In the genomic region with DNA sequence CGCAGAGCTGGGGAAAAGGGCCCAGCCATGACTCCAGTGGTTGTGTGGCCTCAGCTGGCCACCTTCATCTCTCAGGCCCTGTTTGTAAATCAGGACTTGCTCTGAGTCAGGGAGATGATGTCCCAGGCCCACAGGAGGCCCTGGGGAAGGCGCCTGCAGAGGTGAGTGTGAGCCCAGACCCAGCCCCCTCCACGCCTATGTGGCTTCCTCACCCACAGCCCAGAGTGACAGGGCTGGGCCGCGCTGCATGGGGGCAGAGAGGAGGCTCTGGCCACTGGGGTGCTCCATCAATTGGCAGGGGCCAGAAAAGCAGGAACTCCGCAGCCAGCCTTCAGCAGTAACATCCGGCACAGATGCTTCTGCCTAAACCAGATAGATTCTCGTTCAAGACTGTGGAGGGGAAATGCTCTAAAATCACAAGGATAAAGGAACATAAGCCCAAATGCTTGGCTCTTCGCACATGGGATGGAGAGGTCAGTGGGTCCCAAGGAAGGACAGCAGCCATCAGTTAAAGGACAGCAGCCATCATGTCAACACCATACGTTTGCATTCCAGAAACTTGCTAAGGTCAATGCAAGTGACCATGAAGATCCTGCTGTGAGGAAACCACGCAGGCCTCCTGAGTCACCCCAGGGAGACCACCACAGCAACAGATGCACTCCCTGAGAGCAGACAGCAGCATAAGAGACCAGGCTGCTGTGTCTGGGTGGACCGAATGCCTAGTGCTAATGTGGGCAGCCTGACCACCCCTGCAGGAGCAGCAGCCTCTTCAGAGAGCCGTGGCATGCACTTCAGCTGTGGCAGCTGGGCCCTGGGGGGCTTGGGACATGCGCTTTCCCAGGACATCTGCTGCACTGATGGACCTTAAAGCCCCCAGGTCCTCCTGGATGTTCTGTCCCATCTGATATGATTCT, we compare ENCODE assay signal across 17 cellular contexts. TPM values are rescaled to one million over a fixed set of nuclear protein-coding genes. Genes with fewer than 3 reads are reported as not detected.
DNase-seq lines count a peak whose midpoint lies in the region; ATAC-seq, FAIRE-seq and TF ChIP-seq lines count a peak whose summit lies in the region.
"Had no signal": no experiment of that assay in that cellular context is flagged by ENCODE, and none has a peak within 500 bp of the region (broad histone marks: within the 10 kb centered on the region; RNA-seq: fewer than 3 reads in every experiment).

No MANE protein-coding gene starts in this region.

- H4K20me1 ChIP-seq in Loucy (ENCODE audit: insufficient read depth, low read length, poor library complexity, severe bottlenecking), result no peaks in the 10 kb centered on the region
- H4K20me1 ChIP-seq in H1 (replicated peaks in 1 of 2; ENCODE audit: control insufficient read depth in 1 of 2, insufficient read depth in 2 of 2, low read length in 2 of 2), result peaks cover 0 to 8% of the 10 kb centered on the region in 2 experiments

- H3K9me3 ChIP-seq in Loucy (ENCODE audit: insufficient read depth, low read depth, low read length) (no peaks in the 10 kb centered on the region), H1 (ENCODE audit: insufficient read depth in 2 of 2, low read depth in 1 of 2, low read length in 1 of 2) (no peaks in the 10 kb centered on the region), esophagus muscularis mucosa (no peaks in the 10 kb centered on the region)
- H3K9me3 ChIP-seq: heart left ventricle, vagina had no signal

- TF ChIP-seq EP300 in H1 (IDR thresholded peaks at IDR 0.05; ENCODE audit: borderline replicate concordance in 1 of 2, low read depth in 2 of 2, low read length in 2 of 2) (no peak), esophagus muscularis mucosa (IDR thresholded peaks at IDR 0.05) (no peak)

- peak; percentile 88 to 91 for ATAC-seq in natural killer cell treated with Interleukin-12 subunit alpha and Interleukin-12 subunit beta and Interleukin-15 and Interleukin-18, amount 100 ng/mL, for 72 hours
- no peak for ATAC-seq in HG03442 (IDR thresholded peaks at IDR 0.05; ENCODE audit: unreplicated experiment)
- ATAC-seq: left lobe of liver had no signal

- H4K91ac ChIP-seq in H1 (replicated peaks; ENCODE audit: insufficient read length, low read length), result no peak overlapping the region

- no peaks in the 10 kb centered on the region for H3K27me3 ChIP-seq in Loucy (ENCODE audit: insufficient read depth, low read length, poor library complexity, severe bottlenecking)
- H3K27me3 ChIP-seq in H1 (replicated peaks in 1 of 4; ENCODE audit: control insufficient read depth in 3 of 4, extremely low read depth in 1 of 4, insufficient read depth in 3 of 4, low read length in 3 of 4), result no peaks in the 10 kb centered on the region
- no peaks in the 10 kb centered on the region for H3K27me3 ChIP-seq in esophagus muscularis mucosa
- H3K27me3 ChIP-seq: cardiac muscle cell, heart left ventricle, vagina had no signal

- TF ChIP-seq POLR2A in H1 (IDR thresholded peaks at IDR 0.05; ENCODE audit: control extremely low read depth in 1 of 2, low read depth in 2 of 2, low read length in 2 of 2) (no peak), esophagus muscularis mucosa (IDR thresholded peaks at IDR 0.05; ENCODE audit: low read depth) (no peak)

- no peak overlapping the region for H3K18ac ChIP-seq in H1 (ENCODE audit: extremely low read depth, low read length)

- H3K79me2 ChIP-seq in Loucy (ENCODE audit: insufficient read depth, low read length), result peaks cover 69% of the 10 kb centered on the region
- no peaks in the 10 kb centered on the region for H3K79me2 ChIP-seq in H1 (ENCODE audit: control insufficient read depth in 1 of 2, insufficient read depth in 2 of 2, low read length in 2 of 2)

- FAIRE-seq in H1 (lab: Jason Lieb, UNC), result no peak
- FAIRE-seq: H54 had no signal

- TF ChIP-seq CTCF in CD14-positive monocyte (IDR thresholded peaks at IDR 0.05), result no peak
- no peak for TF ChIP-seq CTCF in Loucy (conservative IDR thresholded peaks at IDR 0.05; ENCODE audit: low read length)
- TF ChIP-seq CTCF in H1 (IDR thresholded peaks at IDR 0.05; ENCODE audit: control extremely low read depth in 1 of 3, insufficient read depth in 1 of 3, low read depth in 1 of 3, low read length in 3 of 3), result no peak
- TF ChIP-seq CTCF in MCF 10A (IDR thresholded peaks at IDR 0.05; ENCODE audit: unreplicated experiment), result no peak
- TF ChIP-seq CTCF in esophagus muscularis mucosa (IDR thresholded peaks at IDR 0.05), result no peak

- POLR2A ChIA-PET in H1 (lab: Charles Lee; ENCODE audit: partially characterized antibody), result interaction anchor here (0.8 to 1.1 kb wide), 2 partner anchors 9 to 80 kb away, joined by 4 read pairs; no protein-coding TSS in a partner anchor
- POLR2A ChIA-PET in MCF 10A (lab: Yijun Ruan, JAX), result no interaction called here

- H3K9ac ChIP-seq in Loucy (ENCODE audit: low read depth, low read length, poor library complexity, severe bottlenecking) (peak overlapping the region; percentile 71), H1 (replicated peaks in 1 of 4; ENCODE audit: extremely low read depth in 1 of 4, low read depth in 3 of 4, low read length in 3 of 4) (no peak overlapping the region)

- H2AK5ac ChIP-seq in H1 (ENCODE audit: low read depth, low read length), result peak overlapping the region; percentile 66; the same call in 1 of the 2 replicates

- no peak overlapping the region for H3K14ac ChIP-seq in H1 (ENCODE audit: insufficient read length)

- H3K36me3 Mint-ChIP-seq in CD14-positive monocyte (peaks cover 3 to 23% of the 10 kb centered on the region in 2 donors), MCF 10A (ENCODE audit: insufficient read depth, unreplicated experiment) (peaks cover 16% of the 10 kb centered on the region)
- H3K36me3 Mint-ChIP-seq in natural killer cell treated with Interleukin-12 subunit alpha and Interleukin-12 subunit beta and Interleukin-15 and Interleukin-18, amount 100 ng/mL, for 72 hours, result no peaks in the 10 kb centered on the region

- no peaks in the 10 kb centered on the region for H3K79me1 ChIP-seq in H1 (ENCODE audit: low read depth, low read length)

- no peak for TF ChIP-seq RAD21 in H1 (IDR thresholded peaks at IDR 0.05 in 1 of 2, conservative IDR thresholded peaks at IDR 0.05 in 1 of 2; ENCODE audit: low read depth in 2 of 2, low read length in 2 of 2)

- H3K4me2 ChIP-seq in Loucy (ENCODE audit: low read depth, low read length, poor library complexity, severe bottlenecking), result peak overlapping the region; percentile 80
- H3K4me2 ChIP-seq in H1 (ENCODE audit: insufficient read depth in 1 of 2, low read depth in 2 of 2, low read length in 2 of 2), result no peak overlapping the region
- H3K4me2 ChIP-seq: PC-9 had no signal

- H3K9me2 ChIP-seq in Loucy (replicated peaks; ENCODE audit: low read depth, low read length), result no peaks in the 10 kb centered on the region

- H2BK20ac ChIP-seq in H1 (ENCODE audit: low read length), result no peak overlapping the region

- no peaks in the 10 kb centered on the region; the same call in 1 of the 2 replicates for H3K23me2 ChIP-seq in H1 (ENCODE audit: low read depth, low read length)

- peak overlapping the region in 4 of 7 donors; percentile 26 to 47 (median 37) for H3K27ac Mint-ChIP-seq in CD14-positive monocyte
- H3K27ac Mint-ChIP-seq in natural killer cell treated with Interleukin-12 subunit alpha and Interleukin-12 subunit beta and Interleukin-15 and Interleukin-18, amount 100 ng/mL, for 72 hours, result peak overlapping the region; percentile 54 to 70
- H3K27ac Mint-ChIP-seq in MCF 10A (ENCODE audit: low read depth, unreplicated experiment), result no peak overlapping the region

- DNase-seq in CD14-positive monocyte (ENCODE audit: low spot score) (peak; percentile 52), H1 (ENCODE audit: low read depth in 1 of 2, low spot score in 2 of 2) (no peak), MCF 10A (ENCODE audit: unreplicated experiment) (no peak), esophagus muscularis mucosa (ENCODE audit: extremely low spot score) (no peak)
- peak; percentile 81 for DNase-seq in natural killer cell treated with Interleukin-12 subunit alpha and Interleukin-12 subunit beta and Interleukin-15 and Interleukin-18, amount 100 ng/mL, for 72 hours (ENCODE audit: low spot score)
- DNase-seq in stimulated activated CD4-positive, alpha-beta T cell treated with anti-CD3 and anti-CD28 coated beads, Interleukin-4, amount 100 ng/mL, for 4 hours, result no peak
- DNase-seq: EL, nucleus accumbens, PC-9 had no signal

- H3K4me3 Mint-ChIP-seq in CD14-positive monocyte (no peak overlapping the region), MCF 10A (ENCODE audit: unreplicated experiment) (no peak overlapping the region)
- H3K4me3 Mint-ChIP-seq in natural killer cell treated with Interleukin-12 subunit alpha and Interleukin-12 subunit beta and Interleukin-15 and Interleukin-18, amount 100 ng/mL, for 72 hours, result peak overlapping the region; percentile 73

- no peak overlapping the region for H2BK5ac ChIP-seq in H1 (ENCODE audit: low read depth, low read length)

- intact Hi-C loops in CD14-positive monocyte (cut with micrococcal nuclease), result no loop called here
- intact Hi-C loops in MCF 10A (cut with micrococcal nuclease), result no loop called here
- intact Hi-C loops in esophagus muscularis mucosa (cut with DNase I), result no loop called here

- CTCF ChIA-PET in H1 (lab: Charles Lee; ENCODE audit: partially characterized antibody) (interaction anchor here (0.7 to 3.7 kb wide), 21 partner anchors 9 to 87 kb away, joined by 3 to 36 read pairs (median 6); a partner anchor contains a TSS), MCF 10A (lab: Yijun Ruan, JAX) (interaction anchor here (0.6 kb wide), 1 partner anchor 81 kb away, joined by 3 read pairs; no protein-coding TSS in a partner anchor)

- H4K8ac ChIP-seq in H1 (ENCODE audit: extremely low read depth, insufficient read depth, low read length), result no peak overlapping the region; the same call in 1 of the 2 replicates

- H3K27ac ChIP-seq in H1 (ENCODE audit: low read depth, low read length) (no peak overlapping the region), esophagus muscularis mucosa (replicated peaks in 1 of 4) (peak overlapping the region in 1 of 4 donors; percentile 42)
- H3K27ac ChIP-seq: cardiac muscle cell, epithelial cell of prostate, PC-9, vagina had no signal

- no peaks in the 10 kb centered on the region; the same call in 1 of the 2 replicates for H3F3A ChIP-seq in Loucy (ENCODE audit: low read depth)

- H3K56ac ChIP-seq in H1 (replicated peaks; ENCODE audit: insufficient read length, low read depth, low read length), result no peak overlapping the region

- BruUV-seq in MCF 10A (replicated peaks; lab: Mats Ljungman, UMichigan), result no TSS peak

- H4K5ac ChIP-seq in H1 (ENCODE audit: insufficient read length, low read depth, low read length), result no peak overlapping the region

- H3K36me3 ChIP-seq in Loucy (ENCODE audit: insufficient read depth, low read length) (no peaks in the 10 kb centered on the region; the same call in 1 of the 2 replicates), H1 (ENCODE audit: control insufficient read depth in 2 of 4, insufficient read depth in 4 of 4, low read length in 3 of 4) (no peaks in the 10 kb centered on the region), esophagus muscularis mucosa (no peaks in the 10 kb centered on the region)
- H3K36me3 ChIP-seq: cardiac muscle cell, heart left ventricle, vagina had no signal

- no peak overlapping the region for H2AFZ ChIP-seq in Loucy (ENCODE audit: low read length)
- H2AFZ ChIP-seq in H1 (ENCODE audit: low read length), result no peak overlapping the region
- H2AFZ ChIP-seq: PC-9 had no signal

- no peak overlapping the region for H2BK12ac ChIP-seq in H1 (ENCODE audit: low read depth, low read length)

- no peak overlapping the region for H2BK15ac ChIP-seq in H1 (ENCODE audit: low read length)

- H3K27me3 Mint-ChIP-seq in CD14-positive monocyte (ENCODE audit: low read depth in 3 of 3) (peaks cover 0 to 3% (median 2%) of the 10 kb centered on the region in 3 donors), MCF 10A (ENCODE audit: insufficient read depth, unreplicated experiment) (no peaks in the 10 kb centered on the region)
- no peaks in the 10 kb centered on the region for H3K27me3 Mint-ChIP-seq in natural killer cell treated with Interleukin-12 subunit alpha and Interleukin-12 subunit beta and Interleukin-15 and Interleukin-18, amount 100 ng/mL, for 72 hours

- H3K4me3 ChIP-seq in Loucy (ENCODE audit: low read length, poor library complexity, severe bottlenecking) (peak overlapping the region; percentile 60), H1 (ENCODE audit: extremely low read depth in 1 of 4, insufficient read depth in 2 of 4, low read depth in 3 of 4, low read length in 4 of 4) (no peak overlapping the region), esophagus muscularis mucosa (no peak overlapping the region)
- H3K4me3 ChIP-seq: cardiac muscle cell, heart left ventricle, PC-9, vagina had no signal

- H2BK120ac ChIP-seq in H1 (replicated peaks; ENCODE audit: low read depth, low read length), result no peak overlapping the region

- peaks cover 0 to 2% (median 0%) of the 10 kb centered on the region in 7 donors for H3K9me3 Mint-ChIP-seq in CD14-positive monocyte
- H3K9me3 Mint-ChIP-seq in natural killer cell treated with Interleukin-12 subunit alpha and Interleukin-12 subunit beta and Interleukin-15 and Interleukin-18, amount 100 ng/mL, for 72 hours, result no peaks in the 10 kb centered on the region
- H3K9me3 Mint-ChIP-seq in MCF 10A (ENCODE audit: unreplicated experiment), result peaks cover 5% of the 10 kb centered on the region

- H3K4ac ChIP-seq in H1 (replicated peaks; ENCODE audit: insufficient read length, low read depth, low read length), result no peak overlapping the region

- H3K4me1 ChIP-seq in Loucy (ENCODE audit: insufficient read depth, low read length, poor library complexity, severe bottlenecking), result peaks cover 68% of the 10 kb centered on the region
- peaks cover 0 to 9% (median 5%) of the 10 kb centered on the region in 4 experiments; a peak in 4 of 7 replicates for H3K4me1 ChIP-seq in H1 (replicated peaks in 1 of 4; ENCODE audit: control insufficient read depth in 3 of 4, insufficient read depth in 4 of 4, low read length in 3 of 4)
- peaks cover 31 to 73% (median 66%) of the 10 kb centered on the region in 4 donors for H3K4me1 ChIP-seq in esophagus muscularis mucosa

- H3K4me1 Mint-ChIP-seq in CD14-positive monocyte (peaks cover 53% of the 10 kb centered on the region), MCF 10A (ENCODE audit: insufficient read depth, unreplicated experiment) (no peaks in the 10 kb centered on the region)
- peaks cover 43 to 52% of the 10 kb centered on the region in 2 donors for H3K4me1 Mint-ChIP-seq in natural killer cell treated with Interleukin-12 subunit alpha and Interleukin-12 subunit beta and Interleukin-15 and Interleukin-18, amount 100 ng/mL, for 72 hours (ENCODE audit: low read depth in 2 of 2)

- WGBS in H1 (ENCODE audit: extremely low coverage in 1 of 2, insufficient coverage in 1 of 2, insufficient read length in 1 of 2, insufficient replicate concordance in 2 of 2, low coverage in 1 of 2, low lambda C conversion rate in 2 of 2, missing lambda C conversion rate in 1 of 2), 2 experiments, result 90% methylated on average over 14 of the region's 14 CpGs; no CpG with 5 or more reads in 1 of the 2 experiments
- 78% methylated on average over 5 of the region's 14 CpGs for WGBS in esophagus muscularis mucosa

- no peak overlapping the region for H3K23ac ChIP-seq in H1 (ENCODE audit: insufficient read length)

RNA-seq across cellular contexts. Expression of a gene that starts 28.3 kb away (rescaled TPM):
- polyA plus RNA-seq in CD14-positive monocyte (1 to 10 TPM; 3.1 to 6.8 TPM), H1 (2011; rRNA removed) (3.4 and 6.0 TPM in 2 replicates)
- 7.9 and 9.9 TPM in 2 replicates for total RNA-seq in H1 (2021; fragmentation: NEBNext Ultra II Directional; extraction: Animal tissue kit (Norgen Biotek cat#: 25700))
- 5.8 TPM for polyA plus RNA-seq in H1 (2011; cell fraction: cytosol; rRNA removed)
- polyA plus RNA-seq in H1 (2011; cell fraction: nucleus; rRNA removed), result 19.5 TPM
- 3.8 to 7.3 TPM (median 6.6 TPM) in 4 replicates for polyA plus RNA-seq in H1 (2012, experiment 1 of 2)
- polyA plus RNA-seq in H1 (2012, experiment 2 of 2), result 4.9 TPM
- 3.3 TPM for polyA plus RNA-seq in H1 (2013, experiment 1 of 2)
- polyA plus RNA-seq in H1 (2013, experiment 2 of 2), result 2.9 TPM
- polyA minus RNA-seq in H1 (2011; rRNA and poly(A)+ RNA removed), result 4.3 and 5.5 TPM in 2 replicates
- polyA minus RNA-seq in H1 (2011; cell fraction: cytosol; rRNA and poly(A)+ RNA removed), result 9.7 TPM
- polyA minus RNA-seq in H1 (2011; cell fraction: nucleus; rRNA and poly(A)+ RNA removed), result 13.0 TPM
- 10 to 100 TPM; 58.3 to 74.6 TPM for total RNA-seq in natural killer cell treated with Interleukin-12 subunit alpha and Interleukin-12 subunit beta and Interleukin-15 and Interleukin-18, amount 100 ng/mL, for 72 hours
- total RNA-seq in MCF 10A (2022) (85.7 and 115 TPM in 2 replicates), esophagus muscularis mucosa (100 to 1,000 TPM in 1 of 4 donors, 10 to 100 TPM in 3; 59.6 to 119 (median 71.7) TPM)

Comparison
In these comparisons a context has a peak if more than half of its experiments do, and no peak if none do; other contexts are left out.
1. DNase-seq: peak in CD14-positive monocyte (single experiment) and natural killer cell treated with Interleukin-12 subunit alpha and Interleukin-12 subunit beta and Interleukin-15 and Interleukin-18, amount 100 ng/mL, for 72 hours (single experiment); none in H1 (0 of 2), stimulated activated CD4-positive, alpha-beta T cell treated with anti-CD3 and anti-CD28 coated beads, Interleukin-4, amount 100 ng/mL, for 4 hours (0 of 2), MCF 10A (single experiment) and esophagus muscularis mucosa (single experiment).